1 cellular context compared by ENCODE assay signal in genomic region chr15:76501726-76502125, GRCh38.
TF ChIP-seq lines count a peak whose summit lies in the region.

No MANE protein-coding gene starts in this region.

TF ChIP-seq in IMR-90, 13 proteins besides CTCF, POLR2A, EP300 and RAD21 (continued from another document):
- TF ChIP-seq ELK1 (IDR thresholded peaks at IDR 0.05; ENCODE audit: borderline replicate concordance, low read depth, low read length) (no peak), CHD1 (IDR thresholded peaks at IDR 0.05; ENCODE audit: low read depth, low read length) (no peak), BHLHE40 (IDR thresholded peaks at IDR 0.05; ENCODE audit: low read depth, low read length) (no peak), RFX5 (IDR thresholded peaks at IDR 0.05; ENCODE audit: low read depth, low read length) (no peak), RCOR1 (IDR thresholded peaks at IDR 0.05; ENCODE audit: insufficient replicate concordance, low read length) (no peak), NFE2L2 (IDR thresholded peaks at IDR 0.05; ENCODE audit: low read depth, low read length) (no peak), FOS (IDR thresholded peaks at IDR 0.05; ENCODE audit: low read depth, low read length) (no peak)
